Comparison of ENCODE assay signal across 34 cellular contexts in genomic region chr13:89806594-89806993, GRCh38.
"Had no signal": no experiment of that assay in that cellular context is flagged by ENCODE, and none has a peak within 500 bp of the region (broad histone marks: within the 10 kb centered on the region; RNA-seq: fewer than 3 reads in every experiment).

No MANE protein-coding gene starts in this region.

- H3K27me3 ChIP-seq: adrenal gland, ascending aorta, body of pancreas, brain microvascular endothelial cell, breast epithelium, cardiac muscle cell had no signal

- H3K27ac ChIP-seq: adrenal gland, ascending aorta, body of pancreas, brain microvascular endothelial cell, breast epithelium, cardiac muscle cell had no signal

- H3K4me3 ChIP-seq: adrenal gland, ascending aorta, body of pancreas, breast epithelium, cardiac muscle cell had no signal

- H3K4me1 ChIP-seq: adrenal gland, ascending aorta, body of pancreas, breast epithelium had no signal

- FAIRE-seq: astrocyte, bronchial epithelial cell had no signal

- DNase-seq: activated effector memory CD4-positive, alpha-beta T cell treated with anti-CD3 and anti-CD28 coated beads, Interleukin-2, amount 50 U/mL, for 16 hours; activated effector memory CD4-positive, alpha-beta T cell treated with Interleukin-2 at 50 U/mL for 16 hours; activated gamma-delta T cell; activated gamma-delta T cell treated with Interleukin-2 at 50 U/mL for 16 hours; activated naive CD4-positive, alpha-beta T cell; activated naive CD4-positive, alpha-beta T cell treated with anti-CD3 and anti-CD28 coated beads for 36 hours; activated naive CD4-positive, alpha-beta T cell treated with anti-CD3 and anti-CD28 coated beads, Interleukin-2, amount 10 ng/mL, durations not matched to agents 7 days and 5 days; activated naive CD4-positive, alpha-beta T cell treated with anti-CD3 and anti-CD28 coated beads, Interleukin-2, amount 50 U/mL, for 16 hours; activated naive CD4-positive, alpha-beta T cell treated with Interleukin-2 at 50 U/mL for 16 hours; activated naive CD8-positive, alpha-beta T cell treated with anti-CD3 and anti-CD28 coated beads for 36 hours; activated naive CD8-positive, alpha-beta T cell treated with anti-CD3 and anti-CD28 coated beads, Interleukin-2, amount 10 ng/mL, durations not matched to agents 7 days and 5 days; activated naive CD8-positive, alpha-beta T cell treated with anti-CD3 and anti-CD28 coated beads, Interleukin-2, amount 50 U/mL, for 24 hours; activated T-cell treated with anti-CD3 and anti-CD28 coated beads, Interleukin-2, amount 50 U/mL, for 1 hour; activated T-cell treated with anti-CD3 and anti-CD28 coated beads, Interleukin-2, amount 50 U/mL, for 24 hours; activated T-cell treated with anti-CD3 and anti-CD28 coated beads, Interleukin-2, amount 50 U/mL, for 4 hours; activated T-cell treated with anti-CD3 and anti-CD28 coated beads, Interleukin-2, amount 50 U/mL, for 48 hours; activated T-cell treated with anti-CD3 and anti-CD28 coated beads, Interleukin-2, amount 50 U/mL, for 72 hours; adrenal gland; amniotic stem cell; amygdala; anterior cingulate cortex; aorta; body of pancreas; brain microvascular endothelial cell; caudate nucleus; central memory CD4-positive, alpha-beta T cell; cerebellar nuclear complex had no signal

- H3K9me3 ChIP-seq: adrenal gland, ascending aorta, body of pancreas, breast epithelium had no signal

- H3K36me3 ChIP-seq: adrenal gland, ascending aorta, brain microvascular endothelial cell, breast epithelium, cardiac muscle cell had no signal

- ATAC-seq: activated naive CD4-positive, alpha-beta T cell treated with anti-CD3 and anti-CD28 coated beads, Interleukin-2, amount 50 U/mL, for 72 hours; activated naive CD8-positive, alpha-beta T cell treated with anti-CD3 and anti-CD28 coated beads, Interleukin-2, amount 50 U/mL, for 24 hours; activated T-cell treated with anti-CD3 and anti-CD28 coated beads, Interleukin-2, amount 50 U/mL, for 4 hours; activated T-cell treated with anti-CD3 and anti-CD28 coated beads, Interleukin-2, amount 50 U/mL, for 72 hours; activated T-helper 17 cell treated with anti-CD3 and anti-CD28 coated beads, Interleukin-2, amount 50 U/mL, for 72 hours; body of pancreas had no signal
